ENCODE assay signal across 8 cellular contexts in genomic region chr14:22536853-22537338, GRCh38.
DNase-seq lines count a peak whose midpoint lies in the region; ATAC-seq and TF ChIP-seq lines count a peak whose summit lies in the region.

No MANE protein-coding gene starts in this region.

- peaks cover 96% of the 10 kb centered on the region for H3K36me3 Mint-ChIP-seq in T-helper 2 cell treated with Interferon-gamma antibody and Interleukin-4, amounts not matched to agents 5 μg/mL and 100 μg/mL, for 36 hours (ENCODE audit: low read depth)

- no peak for TF ChIP-seq CTCF in astrocyte of the cerebellum (IDR thresholded peaks at IDR 0.05; ENCODE audit: low read depth, low read length, missing control alignments)

- peak overlapping the region; percentile 7 for H2AFZ ChIP-seq in ACC112 (ENCODE audit: low read length, unreplicated experiment)

- H3K4me3 ChIP-seq in ACC112 (ENCODE audit: low read depth, low read length) (no peak overlapping the region), astrocyte of the cerebellum (ENCODE audit: low read depth, low read length) (no peak overlapping the region)

- peak overlapping the region; percentile 90 for H3K27ac Mint-ChIP-seq in T-helper 2 cell treated with Interferon-gamma antibody and Interleukin-4, amounts not matched to agents 5 μg/mL and 100 μg/mL, for 36 hours

- no peaks in the 10 kb centered on the region for H3K27me3 ChIP-seq in ACC112 (ENCODE audit: insufficient read depth, low read length)

- peak overlapping the region; percentile 37 for H3K27ac ChIP-seq in ACC112 (ENCODE audit: low read depth, low read length)

- peak; percentile 90 for DNase-seq in T-helper 2 cell treated with Interferon-gamma antibody and Interleukin-4, amounts not matched to agents 5 μg/mL and 100 μg/mL, for 36 hours (ENCODE audit: low spot score)
- DNase-seq in astrocyte of the cerebellum (ENCODE audit: low read depth), result peak; percentile 91
- DNase-seq in kidney tubule cell (ENCODE audit: low spot score), result peak; percentile 93
- DNase-seq in stimulated activated CD8-positive, alpha-beta memory T cell treated with anti-CD3 and anti-CD28 coated beads, Interleukin-12 subunit alpha, Interleukin-12 subunit beta, amount 100 ng/mL, for 1 hour (ENCODE audit: low read depth), result peak; percentile 72
- no peak for DNase-seq in NCI-H748 (lab: John Stamatoyannopoulos, UW; ENCODE audit: unreplicated experiment)

- H3K27me3 Mint-ChIP-seq in T-helper 2 cell treated with Interferon-gamma antibody and Interleukin-4, amounts not matched to agents 5 μg/mL and 100 μg/mL, for 36 hours (ENCODE audit: low read depth), result no peaks in the 10 kb centered on the region

- in situ Hi-C loops in astrocyte of the cerebellum (cut with HindIII; ENCODE audit: low sequenced_read_pairs), result no loop called here

- no peaks in the 10 kb centered on the region for H3K79me2 ChIP-seq in ACC112 (ENCODE audit: control insufficient read depth, insufficient read depth, low read length, unreplicated experiment)

- peak; percentile 76 for ATAC-seq in GM19035 (IDR thresholded peaks at IDR 0.05; ENCODE audit: unreplicated experiment)
- ATAC-seq in HG03342 (IDR thresholded peaks at IDR 0.05; ENCODE audit: unreplicated experiment), result peak; percentile 80

- H3K4me3 Mint-ChIP-seq in T-helper 2 cell treated with Interferon-gamma antibody and Interleukin-4, amounts not matched to agents 5 μg/mL and 100 μg/mL, for 36 hours, result peak overlapping the region; percentile 72

- peaks cover 28% of the 10 kb centered on the region for H3K4me1 ChIP-seq in ACC112 (ENCODE audit: control insufficient read depth, insufficient read depth, low read length, unreplicated experiment)

- no peaks in the 10 kb centered on the region for H3K9me3 Mint-ChIP-seq in T-helper 2 cell treated with Interferon-gamma antibody and Interleukin-4, amounts not matched to agents 5 μg/mL and 100 μg/mL, for 36 hours

- H3K36me3 ChIP-seq in ACC112 (ENCODE audit: insufficient read depth, low read length), result no peaks in the 10 kb centered on the region

- peaks cover 90% of the 10 kb centered on the region for H3K4me1 Mint-ChIP-seq in T-helper 2 cell treated with Interferon-gamma antibody and Interleukin-4, amounts not matched to agents 5 μg/mL and 100 μg/mL, for 36 hours (ENCODE audit: low read depth)
